Comparison of ENCODE assay signal across 13 cellular contexts in the genomic region with DNA sequence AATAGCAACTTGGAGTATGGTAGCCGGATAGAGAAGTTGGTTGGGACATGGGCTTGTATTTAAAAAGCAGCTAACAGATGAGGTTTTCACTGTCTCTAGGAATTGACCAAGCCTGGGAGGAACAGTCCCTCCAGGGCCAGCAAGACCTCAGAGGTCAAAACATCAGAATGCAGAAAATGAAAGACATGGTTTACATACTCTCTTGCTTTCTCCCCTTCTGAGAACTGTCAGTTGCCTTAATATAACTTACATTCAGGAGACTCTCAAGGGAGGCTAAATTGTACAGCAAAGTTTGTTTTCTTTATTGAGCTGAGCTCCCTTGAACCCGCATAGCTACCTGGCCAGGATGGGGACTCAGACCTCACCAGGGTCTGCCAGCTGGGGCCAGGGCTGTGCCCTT.
DNase-seq lines count a peak whose midpoint lies in the region; ATAC-seq and TF ChIP-seq lines count a peak whose summit lies in the region.
"Had no signal": no experiment of that assay in that cellular context is flagged by ENCODE, and none has a peak within 500 bp of the region (broad histone marks: within the 10 kb centered on the region; RNA-seq: fewer than 3 reads in every experiment).

No MANE protein-coding gene starts in this region.

- H4K20me1 ChIP-seq in PC-9 (ENCODE audit: insufficient read depth) = no peaks in the 10 kb centered on the region
- H4K20me1 ChIP-seq: BLaER1 treated with 17β-estradiol and CSF1 and Interleukin-3, amounts not matched to agents 10 nM and 100 nM had no signal

- no peaks in the 10 kb centered on the region for H3K79me2 ChIP-seq in PC-9 (ENCODE audit: low read depth)

- no peak for ATAC-seq in GM19324 (IDR thresholded peaks at IDR 0.05; ENCODE audit: low FRiP score, unreplicated experiment)
- ATAC-seq: CD8-positive, alpha-beta T cell had no signal

- H3K27ac Mint-ChIP-seq in type B pancreatic cell = peak overlapping the region; percentile 53
- H3K27ac Mint-ChIP-seq: B cell; CD8-positive, alpha-beta T cell had no signal

- peaks cover 3% of the 10 kb centered on the region for H3K27me3 Mint-ChIP-seq in type B pancreatic cell
- H3K27me3 Mint-ChIP-seq: B cell had no signal

- H3K9me3 Mint-ChIP-seq in type B pancreatic cell = peaks cover 4% of the 10 kb centered on the region
- H3K9me3 Mint-ChIP-seq: CD8-positive, alpha-beta T cell had no signal

- no peaks in the 10 kb centered on the region for H3K9me2 ChIP-seq in PC-9 (ENCODE audit: insufficient read depth)

- no peak overlapping the region for H3K4me3 Mint-ChIP-seq in type B pancreatic cell
- H3K4me3 Mint-ChIP-seq: B cell; CD8-positive, alpha-beta T cell had no signal

- CTCF ChIA-PET in PC-9 (lab: Charles Lee) = no interaction called here

- BruUV-seq in PC-9 (replicated peaks; lab: Mats Ljungman, UMichigan) = no TSS peak

- H3K27ac ChIP-seq in PC-9 = peak overlapping the region; percentile 82
- H3K27ac ChIP-seq: BLaER1 treated with 17β-estradiol and CSF1 and Interleukin-3, amounts not matched to agents 10 nM and 100 nM had no signal

- peak overlapping the region; percentile 53; the same call in 1 of the 2 replicates for H2AFZ ChIP-seq in PC-9

- H3K4me2 ChIP-seq in PC-9 = peak overlapping the region; percentile 59

- H3K4me3 ChIP-seq in PC-9 = peak overlapping the region; percentile 15; the same call in 1 of the 2 replicates
- no peak overlapping the region for H3K4me3 ChIP-seq in fibroblast of villous mesenchyme (ENCODE audit: low read depth, low read length)
- H3K4me3 ChIP-seq: BLaER1 treated with 17β-estradiol and CSF1 and Interleukin-3, amounts not matched to agents 10 nM and 100 nM had no signal

- no peaks in the 10 kb centered on the region for H3K27me3 ChIP-seq in PC-9 (ENCODE audit: insufficient read depth, low read depth)
- H3K27me3 ChIP-seq: BLaER1 treated with 17β-estradiol and CSF1 and Interleukin-3, amounts not matched to agents 10 nM and 100 nM had no signal

- intact Hi-C loops in PC-9 (cut with micrococcal nuclease; ENCODE audit: unreplicated experiment) = no loop called here

- H3K36me3 Mint-ChIP-seq in type B pancreatic cell = no peaks in the 10 kb centered on the region
- H3K36me3 Mint-ChIP-seq: CD8-positive, alpha-beta T cell had no signal

- DNase-seq in EH (ENCODE audit: low read depth) = peak; percentile 35
- no peak for DNase-seq in PC-9
- DNase-seq in fibroblast of villous mesenchyme (ENCODE audit: low read depth) = peak; percentile 17
- DNase-seq in type B pancreatic cell (ENCODE audit: extremely low spot score, unreplicated experiment) = no peak
- DNase-seq in RKO (ENCODE audit: low spot score) = no peak
- DNase-seq in effector CD8-positive, alpha-beta T cell (lab: John Stamatoyannopoulos, UW) = no peak
- DNase-seq: CD8-positive, alpha-beta T cell; GDM1; GOT3; H7 had no signal

- H3K4me1 ChIP-seq in PC-9 (replicated peaks; ENCODE audit: insufficient read depth) = peaks cover 25% of the 10 kb centered on the region

- peaks cover 17% of the 10 kb centered on the region for H3K4me1 Mint-ChIP-seq in type B pancreatic cell (ENCODE audit: unreplicated experiment)
- H3K4me1 Mint-ChIP-seq: B cell had no signal

- TF ChIP-seq CTCF in PC-9 (conservative IDR thresholded peaks at IDR 0.05) (no peak), fibroblast of villous mesenchyme (IDR thresholded peaks at IDR 0.05; ENCODE audit: insufficient read depth, low read depth, low read length) (no peak), type B pancreatic cell (conservative IDR thresholded peaks at IDR 0.05) (no peak)

- H3F3A ChIP-seq in PC-9 (ENCODE audit: insufficient read depth, low read depth) = peaks cover 17% of the 10 kb centered on the region; the same call in 1 of the 2 replicates

- H3K9me3 ChIP-seq in PC-9 (ENCODE audit: insufficient read depth, low read depth) = no peaks in the 10 kb centered on the region

- no peaks in the 10 kb centered on the region for H3K36me3 ChIP-seq in PC-9 (ENCODE audit: low read depth)
- H3K36me3 ChIP-seq: BLaER1 treated with 17β-estradiol and CSF1 and Interleukin-3, amounts not matched to agents 10 nM and 100 nM had no signal

- POLR2A ChIA-PET in PC-9 (lab: Charles Lee; ENCODE audit: unreplicated experiment) = no interaction called here

Comparison
In these comparisons a context has a peak if more than half of its experiments do, and no peak if none do; other contexts are left out.
1. DNase-seq: peak in EH (single experiment) and fibroblast of villous mesenchyme (single experiment); none in PC-9 (0 of 2), type B pancreatic cell (single experiment), RKO (single experiment) and effector CD8-positive, alpha-beta T cell (single experiment).